Comparison of ENCODE assay signal across 7 cellular contexts in the genomic region with DNA sequence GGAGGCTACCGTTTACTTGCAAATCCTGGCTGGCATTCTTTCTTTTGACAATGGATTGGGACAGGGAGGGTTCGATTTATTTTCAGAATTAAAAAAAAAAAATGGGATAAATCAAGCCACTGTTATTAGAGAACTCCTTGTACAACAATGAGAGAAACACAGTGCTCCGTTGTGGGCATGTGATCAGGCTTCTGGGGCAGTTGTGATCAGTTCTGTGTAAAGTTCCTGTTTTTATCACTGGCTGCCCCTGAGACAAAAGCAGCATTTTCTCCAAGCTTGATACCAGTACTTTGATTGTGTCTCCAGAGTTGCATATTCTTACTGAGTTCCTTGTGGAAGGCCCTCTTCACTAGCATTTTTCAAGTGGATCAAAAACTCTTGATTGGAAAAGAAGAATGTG. TPM values are rescaled to one million over a fixed set of nuclear protein-coding genes. Genes with fewer than 3 reads are reported as not detected.
DNase-seq lines count a peak whose midpoint lies in the region; ATAC-seq, FAIRE-seq and TF ChIP-seq lines count a peak whose summit lies in the region.

No MANE protein-coding gene starts in this region.

- peaks cover 36% of the 10 kb centered on the region for H3K4me1 Mint-ChIP-seq in memory B cell

- peak overlapping the region; percentile 95 for H3K4me3 Mint-ChIP-seq in memory B cell

- no TSS peak for BruUV-seq in OCI-LY7 (replicated peaks; lab: Mats Ljungman, UMichigan)

- H3K79me2 ChIP-seq in OCI-LY7 (ENCODE audit: insufficient read depth, low read depth, low read length) = peaks cover 34% of the 10 kb centered on the region; the same call in 1 of the 2 replicates

- no peak for TF ChIP-seq CTCF in OCI-LY7 (conservative IDR thresholded peaks at IDR 0.05; ENCODE audit: low read length)
- TF ChIP-seq CTCF in dorsolateral prefrontal cortex (IDR thresholded peaks at IDR 0.05 in 54 of 56, conservative IDR thresholded peaks at IDR 0.05 in 2 of 56; ENCODE audit: low read depth in 1 of 56, partially characterized antibody in 56 of 56) = peak in 7 of 56 donors; percentile 7 to 37 (median 20)
- TF ChIP-seq CTCF in transverse colon (IDR thresholded peaks at IDR 0.05) = no peak

- H3K9me3 Mint-ChIP-seq in memory B cell = no peaks in the 10 kb centered on the region

- H3K36me3 Mint-ChIP-seq in memory B cell = peaks cover 2% of the 10 kb centered on the region

- H3K4me2 ChIP-seq in OCI-LY7 (ENCODE audit: low read length) = peak overlapping the region; percentile 80

- H3K9me3 ChIP-seq in OCI-LY7 (ENCODE audit: low read length) (no peaks in the 10 kb centered on the region), transverse colon (no peaks in the 10 kb centered on the region)

- TF ChIP-seq EP300 in transverse colon (IDR thresholded peaks at IDR 0.05; ENCODE audit: low read depth) = no peak

- H3K36me3 ChIP-seq in OCI-LY7 (ENCODE audit: insufficient read depth, low read length) = no peaks in the 10 kb centered on the region
- no peaks in the 10 kb centered on the region for H3K36me3 ChIP-seq in transverse colon

- intact Hi-C loops in OCI-LY7 (cut with micrococcal nuclease; ENCODE audit: unreplicated experiment) = no loop called here
- intact Hi-C loops in dorsolateral prefrontal cortex (cut with DNase I) = loop anchor here (2.0 to 10.0 kb wide), 7 partner anchors 66 to 259 kb away; a partner anchor contains a TSS
- intact Hi-C loops in transverse colon (cut with DNase I; ENCODE audit: low total_unique reads) = no loop called here

- peak overlapping the region; percentile 55 for H2AFZ ChIP-seq in OCI-LY7 (ENCODE audit: low read length)

- peaks cover 11% of the 10 kb centered on the region for H3K4me1 ChIP-seq in OCI-LY7 (ENCODE audit: insufficient read depth, low read length, poor library complexity, severe bottlenecking)
- H3K4me1 ChIP-seq in transverse colon = peaks cover 26 to 54% (median 38%) of the 10 kb centered on the region in 4 donors

- ATAC-seq in memory B cell (ENCODE audit: low read depth) (peak; percentile 40), HG03139 (IDR thresholded peaks at IDR 0.05; ENCODE audit: unreplicated experiment) (no peak)

- TF ChIP-seq POLR2A in transverse colon (IDR thresholded peaks at IDR 0.05) = no peak

- CTCF ChIA-PET in OCI-LY7 (lab: Charles Lee; ENCODE audit: unreplicated experiment) = interaction anchor here (1.9 kb wide), 1 partner anchor 132 kb away, joined by 5 read pairs; no protein-coding TSS in a partner anchor

- DNase-seq in GM18507 (ENCODE audit: extremely low spot score, insufficient read length, low read depth) (no peak), OCI-LY7 (ENCODE audit: low spot score) (peak; percentile 60), dorsolateral prefrontal cortex (peak; percentile 39 to 92 (median 80)), memory B cell (ENCODE audit: low spot score in 2 of 2) (peak in 1 of 2 donors; percentile 20), transverse colon (peak; percentile 32), NCI-H2227 treated with DMSO at 0.1 percent for 48 hours (lab: John Stamatoyannopoulos, UW) (no peak)

- peak; percentile 73 for FAIRE-seq in GM18507 (lab: Jason Lieb, UNC)

- H3K27me3 Mint-ChIP-seq in memory B cell = no peaks in the 10 kb centered on the region

- H3K27ac ChIP-seq in OCI-LY7 (ENCODE audit: low read depth, low read length, poor library complexity, severe bottlenecking) (peak overlapping the region; percentile 56), dorsolateral prefrontal cortex (peak overlapping the region; percentile 77 to 100 (median 99)), transverse colon (peak overlapping the region; percentile 92 to 99 (median 93))

- no peaks in the 10 kb centered on the region for H3K9me2 ChIP-seq in OCI-LY7 (ENCODE audit: insufficient read depth, low read length)

- peaks cover 14% of the 10 kb centered on the region for H4K20me1 ChIP-seq in OCI-LY7 (ENCODE audit: insufficient read depth, low read length)

- H3K27ac Mint-ChIP-seq in memory B cell = peak overlapping the region; percentile 92

- WGBS in transverse colon (ENCODE audit: low coverage in 1 of 2), 2 donors = 0 to 1% methylated on average over 3 of the region's 3 CpGs

- H3K27me3 ChIP-seq in dorsolateral prefrontal cortex (no peaks in the 10 kb centered on the region), transverse colon (no peaks in the 10 kb centered on the region)

- POLR2A ChIA-PET in OCI-LY7 (lab: Charles Lee) = interaction anchor here (0.6 to 2.1 kb wide), 5 partner anchors 9 to 132 kb away, joined by 3 to 10 read pairs (median 3); no protein-coding TSS in a partner anchor

- in situ Hi-C loops in transverse colon (cut with MboI; ENCODE audit: low pct_ligation_motif_present in 1 of 4, low pct_unique_long_range_greater_than_20kb in 1 of 4, low sequenced_read_pairs in 3 of 4) = loop anchor here in 3 of 4 donors (5.0 to 10.0 kb wide), 2 partner anchors 129 to 131 kb away; no protein-coding TSS in a partner anchor

- peak overlapping the region; percentile 91 for H3K4me3 ChIP-seq in OCI-LY7 (ENCODE audit: low read depth, low read length, poor library complexity, severe bottlenecking)
- H3K4me3 ChIP-seq in dorsolateral prefrontal cortex = peak overlapping the region; percentile 65 to 97 (median 90)
- H3K4me3 ChIP-seq in transverse colon = peak overlapping the region; percentile 68 to 80 (median 76)

RNA-seq across cellular contexts. Expression of a gene that starts 1.2 kb away (rescaled TPM):
- 17.0 TPM in 2 replicates for total RNA-seq in OCI-LY7 (2014; rRNA removed; shearing (Covaris generic))
- total RNA-seq in OCI-LY7 (2022) = 22.3 and 24.1 TPM in 2 replicates
- 100 to 1,000 TPM in 28 of 120 experiments, 10 to 100 TPM in 92; 46.7 to 192 (median 81.6) TPM for total RNA-seq in dorsolateral prefrontal cortex
- total RNA-seq in transverse colon = 100 to 1,000 TPM in 1 of 4 donors, 10 to 100 TPM in 3; 40.0 to 129 (median 57.9) TPM

Comparison
In these comparisons a context has a peak if more than half of its experiments do, and no peak if none do; other contexts are left out.
1. DNase-seq: peak in OCI-LY7 (single experiment), dorsolateral prefrontal cortex (10 of 10) and transverse colon (single experiment); none in GM18507 (single experiment) and NCI-H2227 treated with DMSO at 0.1 percent for 48 hours (single experiment).
2. intact Hi-C loops: an anchor here in dorsolateral prefrontal cortex (2.0 to 10.0 kb wide); none called in OCI-LY7 and transverse colon.
3. Peak in every context shown above with its lines, with median percentiles within 50 percentile points of each other: H3K27ac ChIP-seq and H3K4me3 ChIP-seq.